In genomic region chr17:3693829-3694231, GRCh38 we compare ENCODE assay signal across 9 cellular contexts. TPM values are rescaled to one million over a fixed set of nuclear protein-coding genes. Genes with fewer than 3 reads are reported as not detected.
DNase-seq lines count a peak whose midpoint lies in the region; ATAC-seq and TF ChIP-seq lines count a peak whose summit lies in the region.
"Had no signal": no experiment of that assay in that cellular context is flagged by ENCODE, and none has a peak within 500 bp of the region (broad histone marks: within the 10 kb centered on the region; RNA-seq: fewer than 3 reads in every experiment).

No MANE protein-coding gene starts in this region.

- no peaks in the 10 kb centered on the region for H3K9me2 ChIP-seq in OCI-LY1 (ENCODE audit: low read depth, low read length)

- H3K18ac ChIP-seq in mesenchymal stem cell (ENCODE audit: low read depth in 1 of 2, low read length in 2 of 2): no peak overlapping the region

- H3K4ac ChIP-seq in mesenchymal stem cell (ENCODE audit: low read depth in 1 of 2, low read length in 2 of 2): no peak overlapping the region

- H4K20me1 ChIP-seq in OCI-LY1 (ENCODE audit: insufficient read depth, low read length): no peaks in the 10 kb centered on the region

- no peaks in the 10 kb centered on the region for H3K9me3 ChIP-seq in OCI-LY1 (ENCODE audit: low read length)
- peaks cover 6% of the 10 kb centered on the region for H3K9me3 ChIP-seq in mesenchymal stem cell (ENCODE audit: control insufficient read depth, low read length)

- H3F3A ChIP-seq in OCI-LY1 (ENCODE audit: insufficient read depth, low read length): no peaks in the 10 kb centered on the region

- H3K9ac ChIP-seq in OCI-LY1 (ENCODE audit: low read length) (peak overlapping the region; percentile 73; the same call in 1 of the 2 replicates), mesenchymal stem cell (ENCODE audit: low read length) (no peak overlapping the region)

- peak overlapping the region; percentile 52 for H3K27ac ChIP-seq in OCI-LY1 (ENCODE audit: low read depth, low read length, poor library complexity, severe bottlenecking)
- H3K27ac ChIP-seq in mesenchymal stem cell (ENCODE audit: low read length, poor library complexity, severe bottlenecking): no peak overlapping the region

- no peaks in the 10 kb centered on the region for H3K79me1 ChIP-seq in mesenchymal stem cell (replicated peaks; ENCODE audit: low read length, poor library complexity, severe bottlenecking)

- no peak overlapping the region for H2BK12ac ChIP-seq in mesenchymal stem cell (ENCODE audit: low read length in 2 of 2)

- H3K4me3 ChIP-seq in GM12864 (ENCODE audit: low read depth, low read length) (peak overlapping the region; percentile 77), OCI-LY1 (ENCODE audit: low read depth, low read length, poor library complexity, severe bottlenecking) (peak overlapping the region; percentile 70), mesenchymal stem cell (ENCODE audit: insufficient read depth in 1 of 2, low read depth in 1 of 2, low read length in 2 of 2) (no peak overlapping the region)

- H2AFZ ChIP-seq in OCI-LY1 (ENCODE audit: low read length) (no peak overlapping the region), mesenchymal stem cell (ENCODE audit: low read depth, low read length) (peak overlapping the region; percentile 31)

- H3K27me3 ChIP-seq in OCI-LY1 (ENCODE audit: insufficient read depth, low read length) (no peaks in the 10 kb centered on the region; the same call in 1 of the 2 replicates), mesenchymal stem cell (ENCODE audit: control insufficient read depth in 1 of 2, insufficient read depth in 1 of 2, low read length in 2 of 2) (peaks cover 47 to 52% of the 10 kb centered on the region in 2 experiments)

- H4K8ac ChIP-seq in mesenchymal stem cell (ENCODE audit: low read length): no peak overlapping the region

- H3K4me2 ChIP-seq in OCI-LY1 (ENCODE audit: low read length) (peak overlapping the region; percentile 76), mesenchymal stem cell (ENCODE audit: low read length, poor library complexity, severe bottlenecking) (no peak overlapping the region)

- H2AK5ac ChIP-seq in mesenchymal stem cell (ENCODE audit: low read length, severe bottlenecking): no peak overlapping the region

- H3K4me1 ChIP-seq in OCI-LY1 (ENCODE audit: insufficient read depth, low read length, severe bottlenecking) (peaks cover 54% of the 10 kb centered on the region), mesenchymal stem cell (ENCODE audit: control insufficient read depth, insufficient read depth, low read depth, low read length) (peaks cover 17% of the 10 kb centered on the region)

- 91% methylated on average over 9 of the region's 9 CpGs for WGBS in mesenchymal stem cell

- no peak overlapping the region for H4K91ac ChIP-seq in mesenchymal stem cell (ENCODE audit: low read length)

- H2BK5ac ChIP-seq in mesenchymal stem cell (ENCODE audit: low read depth, low read length, poor library complexity, severe bottlenecking): no peak overlapping the region

- no peak overlapping the region for H3K14ac ChIP-seq in mesenchymal stem cell (ENCODE audit: low read length in 2 of 2)

- peaks cover 7% of the 10 kb centered on the region; the same call in 1 of the 2 replicates for H3K79me2 ChIP-seq in OCI-LY1 (ENCODE audit: insufficient read depth, low read length)

- no peak overlapping the region for H2BK15ac ChIP-seq in mesenchymal stem cell (ENCODE audit: low read depth, poor library complexity, severe bottlenecking)

- peak; percentile 50 for ATAC-seq in GM21529 (IDR thresholded peaks at IDR 0.05; ENCODE audit: unreplicated experiment)

- no peak for TF ChIP-seq CTCF in GM12864 (IDR thresholded peaks at IDR 0.05; ENCODE audit: low read depth, low read length, missing control alignments)
- TF ChIP-seq CTCF in OCI-LY1 (IDR thresholded peaks at IDR 0.05; ENCODE audit: low read length): no peak

- H3K36me3 ChIP-seq in OCI-LY1 (ENCODE audit: insufficient read depth, low read length): no peaks in the 10 kb centered on the region; the same call in 1 of the 2 replicates
- H3K36me3 ChIP-seq in mesenchymal stem cell (ENCODE audit: control insufficient read depth in 1 of 2, insufficient read depth in 2 of 2, low read depth in 1 of 2, low read length in 2 of 2): no peaks in the 10 kb centered on the region
- H3K36me3 ChIP-seq: left ventricle myocardium inferior had no signal

- no peak overlapping the region for H2BK120ac ChIP-seq in mesenchymal stem cell (ENCODE audit: low read depth, low read length)

- DNase-seq in GM12864 (ENCODE audit: low read depth): peak; percentile 79
- DNase-seq in mesenchymal stem cell: no peak
- no peak for DNase-seq in SKM-1 treated with dmso at 0.1 percent for 144 hours (lab: John Stamatoyannopoulos, UW; ENCODE audit: unreplicated experiment)
- no peak for DNase-seq in NCI-H748 (lab: John Stamatoyannopoulos, UW; ENCODE audit: unreplicated experiment)
- no peak for DNase-seq in DMS 273 (lab: John Stamatoyannopoulos, UW; ENCODE audit: unreplicated experiment)
- DNase-seq in DMS 273 treated with DMSO at 0.1 percent for 48 hours (lab: John Stamatoyannopoulos, UW): no peak
- DNase-seq: left ventricle myocardium inferior had no signal

- H3K23ac ChIP-seq in mesenchymal stem cell (ENCODE audit: low read length in 2 of 2): no peak overlapping the region

RNA-seq across cellular contexts. Expression of gene P2RX5, which starts 2.1 kb away (rescaled TPM):
- 0.35 TPM for polyA plus RNA-seq in mesenchymal stem cell (2013, experiment 1 of 2)
- 0.30 TPM for polyA plus RNA-seq in mesenchymal stem cell (2013, experiment 2 of 2)

RNA-seq across cellular contexts. Expression of gene EMC6, which starts 25.2 kb away (rescaled TPM):
- 102 TPM for polyA plus RNA-seq in mesenchymal stem cell (2013, experiment 1 of 2)
- polyA plus RNA-seq in mesenchymal stem cell (2013, experiment 2 of 2): 107 TPM

RNA-seq across cellular contexts. Expression of gene TAX1BP3, which starts 25.5 kb away (rescaled TPM):
- 119 TPM for polyA plus RNA-seq in mesenchymal stem cell (2013, experiment 1 of 2)
- polyA plus RNA-seq in mesenchymal stem cell (2013, experiment 2 of 2): 117 TPM

RNA-seq across cellular contexts. Expression of gene HASPIN, which starts 29.9 kb away (rescaled TPM):
- polyA plus RNA-seq in mesenchymal stem cell (2013, experiment 1 of 2): 1.4 TPM
- polyA plus RNA-seq in mesenchymal stem cell (2013, experiment 2 of 2): 1.4 TPM

RNA-seq across cellular contexts. Expression of gene CTNS, which starts 57.3 kb away (rescaled TPM):
- 28.5 TPM for polyA plus RNA-seq in mesenchymal stem cell (2013, experiment 1 of 2)
- polyA plus RNA-seq in mesenchymal stem cell (2013, experiment 2 of 2): 28.1 TPM

Comparison
In these comparisons a context has a peak if more than half of its experiments do, and no peak if none do; other contexts are left out.
1. H3K4me3 ChIP-seq: peak in GM12864 (single experiment) and OCI-LY1 (single experiment); none in mesenchymal stem cell (0 of 2).